ENCODE assay signal across 22 cellular contexts in the genomic region with DNA sequence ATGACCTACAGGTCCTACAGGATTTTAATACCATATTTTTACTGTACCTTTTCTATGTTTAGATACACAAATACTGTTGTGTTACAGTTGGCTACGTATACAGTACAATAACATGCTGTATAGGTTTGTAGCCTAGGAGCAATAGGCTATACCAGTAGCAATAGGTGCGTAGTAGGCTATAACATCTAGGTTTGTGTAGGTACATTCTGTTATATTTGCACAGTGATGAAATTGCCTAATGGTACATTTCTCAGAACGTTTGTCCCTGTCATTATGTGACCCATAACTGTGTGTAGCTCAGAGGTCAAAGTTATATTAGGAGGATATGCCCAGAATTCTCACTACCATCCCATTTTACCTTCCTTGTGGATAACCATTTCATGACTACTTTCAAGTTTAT. TPM values are rescaled to one million over a fixed set of nuclear protein-coding genes. Genes with fewer than 3 reads are reported as not detected.
A peak's percentile ranks its signal among the peaks of the same experiment; 100 is the strongest.
DNase-seq lines count a peak whose midpoint lies in the region; ATAC-seq, FAIRE-seq and TF ChIP-seq lines count a peak whose summit lies in the region.
"Had no signal": no experiment of that assay in that cellular context is flagged by ENCODE, and none has a peak within 500 bp of the region (broad histone marks: within the 10 kb centered on the region; RNA-seq: fewer than 3 reads in every experiment).

No MANE protein-coding gene starts in this region.

- WGBS in small intestine, 3 donors = 69 to 76% (median 73%) methylated on average over 3 of the region's 3 CpGs

- FAIRE-seq in H54 (lab: Jason Lieb, UNC) (peak; percentile 72), small intestine (lab: Jason Lieb, UNC) (peak; percentile 19)
- FAIRE-seq: A204.1, D721Med, K562 had no signal

- DNase-seq in H54 (ENCODE audit: insufficient read length, low spot score) = no peak
- DNase-seq in left colon = no peak
- no peak for DNase-seq in small intestine
- no peak for DNase-seq in activated naive CD4-positive, alpha-beta T cell treated with anti-CD3 and anti-CD28 coated beads, Interleukin-2, amount 50 U/mL, for 72 hours (ENCODE audit: low spot score in 2 of 2)
- no peak for DNase-seq in NK-92 (lab: John Stamatoyannopoulos, UW; ENCODE audit: unreplicated experiment)
- DNase-seq in NCI-H187 treated with DMSO at 0.1 percent for 48 hours (lab: John Stamatoyannopoulos, UW) = no peak
- DNase-seq: ACHN; BE2C; C1 segment of cervical spinal cord; Caco-2; CD4-positive, CD25-positive, alpha-beta regulatory T cell; CD8-positive, alpha-beta memory T cell; DMS153; DMS79; GDM1; GM23248; H7; IMR-90 had no signal

- no peaks in the 10 kb centered on the region for H3K27me3 ChIP-seq in small intestine (ENCODE audit: control insufficient read depth in 2 of 2, insufficient read depth in 2 of 2, low read length in 2 of 2)
- H3K27me3 ChIP-seq: BE2C had no signal

- no peak for TF ChIP-seq POLR2A in H54 (IDR thresholded peaks at IDR 0.05; ENCODE audit: low read depth, low read length)

- no peak overlapping the region for H3K27ac ChIP-seq in small intestine (ENCODE audit: low read depth in 1 of 2, low read length in 1 of 2)
- H3K27ac ChIP-seq: GM23248 had no signal

- peak; percentile 30 for ATAC-seq in left colon
- no peak for ATAC-seq in activated naive CD4-positive, alpha-beta T cell treated with anti-CD3 and anti-CD28 coated beads, Interleukin-2, amount 50 U/mL, for 72 hours
- ATAC-seq: HCT116, K562 had no signal

- H3K9me3 ChIP-seq in small intestine (ENCODE audit: control insufficient read depth, low read depth) = no peaks in the 10 kb centered on the region
- H3K9me3 ChIP-seq: BE2C, Caco-2 had no signal

- peaks cover 0 to 11% of the 10 kb centered on the region in 2 donors for H3K36me3 Mint-ChIP-seq in activated naive CD4-positive, alpha-beta T cell treated with anti-CD3 and anti-CD28 coated beads, Interleukin-2, amount 50 U/mL, for 72 hours

- H3K9me3 Mint-ChIP-seq in activated naive CD4-positive, alpha-beta T cell treated with anti-CD3 and anti-CD28 coated beads, Interleukin-2, amount 50 U/mL, for 72 hours = peaks cover 0 to 3% of the 10 kb centered on the region in 2 donors
- H3K9me3 Mint-ChIP-seq: CD4-positive, CD25-positive, alpha-beta regulatory T cell; CD8-positive, alpha-beta memory T cell had no signal

- intact Hi-C loops in left colon (cut with DNase I, micrococcal nuclease) = no loop called here

- H3K4me3 ChIP-seq in small intestine (ENCODE audit: low read depth in 1 of 2, low read length in 2 of 2) = no peak overlapping the region
- H3K4me3 ChIP-seq: GM23248, K562 had no signal

- H3K27ac Mint-ChIP-seq in activated naive CD4-positive, alpha-beta T cell treated with anti-CD3 and anti-CD28 coated beads, Interleukin-2, amount 50 U/mL, for 72 hours = no peak overlapping the region
- H3K27ac Mint-ChIP-seq: CD4-positive, CD25-positive, alpha-beta regulatory T cell had no signal

- peaks cover 2 to 5% of the 10 kb centered on the region in 2 donors for H3K4me1 ChIP-seq in small intestine (ENCODE audit: control insufficient read depth in 2 of 2, insufficient read depth in 1 of 2, low read depth in 1 of 2, low read length in 1 of 2)
- H3K4me1 ChIP-seq: BE2C had no signal

- no peaks in the 10 kb centered on the region for H3K36me3 ChIP-seq in small intestine (ENCODE audit: control insufficient read depth in 2 of 2, insufficient read depth in 2 of 2, low read length in 2 of 2)
- H3K36me3 ChIP-seq: BE2C had no signal

RNA-seq across cellular contexts. Expression of gene NIPBL, which starts 59.7 kb away (rescaled TPM):
- total RNA-seq in left colon = 10 to 100 TPM; 49.7 to 53.2 TPM
- polyA plus RNA-seq in small intestine = 10 to 100 TPM; 10.8 to 14.8 (median 14.4) TPM
- 10 to 100 TPM; 46.5 to 65.8 TPM for total RNA-seq in activated naive CD4-positive, alpha-beta T cell treated with anti-CD3 and anti-CD28 coated beads, Interleukin-2, amount 50 U/mL, for 72 hours
